Comparison of ENCODE assay signal across 8 cellular contexts in genomic region chr20:51767018-51767866, GRCh38. TPM values are rescaled to one million over a fixed set of nuclear protein-coding genes. Genes with fewer than 3 reads are reported as not detected.
DNase-seq lines count a peak whose midpoint lies in the region; ATAC-seq and TF ChIP-seq lines count a peak whose summit lies in the region.

No MANE protein-coding gene starts in this region.

- DNase-seq in BE2C (peak; percentile 52), HEK293T (ENCODE audit: extremely low spot score) (peak; percentile 72), NCI-H774 (lab: John Stamatoyannopoulos, UW) (peak; percentile 93), head of caudate nucleus (peak; percentile 57 to 95 (median 86))
- DNase-seq in activated naive CD4-positive, alpha-beta T cell treated with anti-CD3 and anti-CD28 coated beads, Interleukin-2, amount 10 ng/mL, durations not matched to agents 7 days and 5 days, result peak; percentile 60

- H3K4me1 ChIP-seq in BE2C (no peaks in the 10 kb centered on the region), neuron (ENCODE audit: insufficient read depth, low read length) (peaks cover 8% of the 10 kb centered on the region), thymus (ENCODE audit: control insufficient read depth, insufficient read depth, low read length) (no peaks in the 10 kb centered on the region)

- CTCF ChIA-PET in HEK293T (lab: Yijun Ruan, JAX), result interaction anchor here (0.5 to 0.9 kb wide), 4 partner anchors 67 to 180 kb away, joined by 3 to 6 read pairs (median 4); no protein-coding TSS in a partner anchor
- CTCF ChIA-PET in activated naive CD4-positive, alpha-beta T cell treated with anti-CD3 and anti-CD28 coated beads, Interleukin-2, amount 10 ng/mL, durations not matched to agents 7 days and 5 days (lab: Charles Lee), result no interaction called here

- TF ChIP-seq CTCF in BE2C (IDR thresholded peaks at IDR 0.05; ENCODE audit: low read depth, low read length), result peak; percentile 29

- H3K27ac Mint-ChIP-seq in activated naive CD4-positive, alpha-beta T cell treated with anti-CD3 and anti-CD28 coated beads, Interleukin-2, amount 10 ng/mL, durations not matched to agents 7 days and 5 days, result no peak overlapping the region

- H3K36me3 Mint-ChIP-seq in activated naive CD4-positive, alpha-beta T cell treated with anti-CD3 and anti-CD28 coated beads, Interleukin-2, amount 10 ng/mL, durations not matched to agents 7 days and 5 days, result no peaks in the 10 kb centered on the region

- POLR2A ChIA-PET in HEK293T (lab: Yijun Ruan, JAX), result interaction anchor here (0.8 to 1.0 kb wide), 2 partner anchors 66 to 180 kb away, joined by 3 read pairs; no protein-coding TSS in a partner anchor

- H3K36me3 ChIP-seq in BE2C, result no peaks in the 10 kb centered on the region
- no peaks in the 10 kb centered on the region for H3K36me3 ChIP-seq in neuron (ENCODE audit: insufficient read depth, low read length)
- no peaks in the 10 kb centered on the region for H3K36me3 ChIP-seq in thymus (ENCODE audit: control insufficient read depth, insufficient read depth)

- H3K9me3 ChIP-seq in BE2C, result no peaks in the 10 kb centered on the region
- H3K9me3 ChIP-seq in neuron (ENCODE audit: low read length), result no peaks in the 10 kb centered on the region
- H3K9me3 ChIP-seq in thymus (ENCODE audit: control insufficient read depth), result no peaks in the 10 kb centered on the region

- no peak for ATAC-seq in HG03175 (IDR thresholded peaks at IDR 0.05; ENCODE audit: unreplicated experiment)

- H3K27me3 Mint-ChIP-seq in activated naive CD4-positive, alpha-beta T cell treated with anti-CD3 and anti-CD28 coated beads, Interleukin-2, amount 10 ng/mL, durations not matched to agents 7 days and 5 days, result peaks cover 56% of the 10 kb centered on the region

- intact Hi-C loops in head of caudate nucleus (cut with DNase I), result loop anchor here (10.0 kb wide), 1 partner anchor 72 kb away; no protein-coding TSS in a partner anchor

- peaks cover 12% of the 10 kb centered on the region for H3K4me1 Mint-ChIP-seq in activated naive CD4-positive, alpha-beta T cell treated with anti-CD3 and anti-CD28 coated beads, Interleukin-2, amount 10 ng/mL, durations not matched to agents 7 days and 5 days

- H3K27ac ChIP-seq in thymus (ENCODE audit: low read depth), result peak overlapping the region; percentile 42

- peak overlapping the region; percentile 25 for H3K4me3 Mint-ChIP-seq in activated naive CD4-positive, alpha-beta T cell treated with anti-CD3 and anti-CD28 coated beads, Interleukin-2, amount 10 ng/mL, durations not matched to agents 7 days and 5 days

- H3K9me3 Mint-ChIP-seq in activated naive CD4-positive, alpha-beta T cell treated with anti-CD3 and anti-CD28 coated beads, Interleukin-2, amount 10 ng/mL, durations not matched to agents 7 days and 5 days, result no peaks in the 10 kb centered on the region

- H3K27me3 ChIP-seq in BE2C (peaks cover 19% of the 10 kb centered on the region), neuron (ENCODE audit: insufficient read depth, low read length) (no peaks in the 10 kb centered on the region), thymus (ENCODE audit: control insufficient read depth, insufficient read depth) (peaks cover 29% of the 10 kb centered on the region)

- H3K4me3 ChIP-seq in BE2C (ENCODE audit: low read depth, low read length) (peak overlapping the region; percentile 47), neuron (ENCODE audit: low read length) (peak overlapping the region; percentile 60), thymus (ENCODE audit: low read length) (peak overlapping the region; percentile 34)

- no peak overlapping the region for H2AFZ ChIP-seq in neuron (ENCODE audit: low read depth, low read length)

- 1% methylated on average over 60 of the region's 60 CpGs for WGBS in thymus

TF ChIP-seq in HEK293T, 16 proteins besides CTCF, POLR2A, EP300 and RAD21:
- no peak for TF ChIP-seq NFRKB (IDR thresholded peaks at IDR 0.05)
- peak; percentile 75 for TF ChIP-seq ZNF384 (IDR thresholded peaks at IDR 0.05)
- peak; percentile 12; the same call in 1 of the 2 replicates for TF ChIP-seq PKNOX1 (IDR thresholded peaks at IDR 0.05)
- TF ChIP-seq L3MBTL2 (conservative IDR thresholded peaks at IDR 0.05), result 0 out of 2 replicates have a peak, but pooled peaks have one; percentile 42
TF ChIP-seq in HEK293T: peak in this region for 3.

RNA-seq across cellular contexts. Expression of gene ATP9A, which starts 0.9 kb away (rescaled TPM):
- polyA plus RNA-seq in BE2C (2012; ENCODE audit: insufficient read depth, insufficient read length, low read depth), result 0.32 TPM
- 4.7 TPM for polyA plus RNA-seq in thymus

RNA-seq across cellular contexts. Expression of gene SALL4, which starts 35.1 kb away (rescaled TPM):
- polyA plus RNA-seq in BE2C (2012; ENCODE audit: insufficient read depth, insufficient read length, low read depth), result not detected
- 0.21 TPM for polyA plus RNA-seq in thymus
